Comparison of ENCODE assay signal across 2 cellular contexts in genomic region chr6:47197672-47198640, GRCh38.
TF ChIP-seq lines count a peak whose summit lies in the region.

No MANE protein-coding gene starts in this region.

TF ChIP-seq in GM23338, 12 proteins besides CTCF, POLR2A, EP300 and RAD21 (continued from another document):
- TF ChIP-seq REST (IDR thresholded peaks at IDR 0.05; ENCODE audit: unreplicated experiment) (no peak), POLR2AphosphoS5 (IDR thresholded peaks at IDR 0.05; ENCODE audit: low read depth) (no peak), ETS1 (IDR thresholded peaks at IDR 0.05) (no peak), ZNF114 (CRISPR knock-in tag; IDR thresholded peaks at IDR 0.05) (no peak), ZNF462 (CRISPR knock-in tag; IDR thresholded peaks at IDR 0.05) (no peak), STAT1 (IDR thresholded peaks at IDR 0.05; ENCODE audit: unreplicated experiment) (no peak)
TF ChIP-seq in GM23338: peak in this region for 0.

TF ChIP-seq in SK-N-SH, 30 proteins besides CTCF, POLR2A, EP300 and RAD21 (continued from another document):
- TF ChIP-seq IRF3 (IDR thresholded peaks at IDR 0.05; ENCODE audit: low read depth, low read length) (no peak), FOXJ3 (CRISPR knock-in tag; IDR thresholded peaks at IDR 0.05) (no peak)
